In genomic region chr7:130935564-130936157, GRCh38 we compare ENCODE assay signal across 18 cellular contexts.
A peak's percentile ranks its signal among the peaks of the same experiment; 100 is the strongest.
DNase-seq lines count a peak whose midpoint lies in the region; ATAC-seq, FAIRE-seq and TF ChIP-seq lines count a peak whose summit lies in the region.
"Had no signal": no experiment of that assay in that cellular context is flagged by ENCODE, and none has a peak within 500 bp of the region (broad histone marks: within the 10 kb centered on the region; RNA-seq: fewer than 3 reads in every experiment).

No MANE protein-coding gene starts in this region.

- TF ChIP-seq CTCF in HepG2 (CRISPR knock-in tag; IDR thresholded peaks at IDR 0.05), result no peak
- TF ChIP-seq CTCF in right lobe of liver (IDR thresholded peaks at IDR 0.05), result no peak
- TF ChIP-seq CTCF in esophagus muscularis mucosa (IDR thresholded peaks at IDR 0.05), result no peak
- TF ChIP-seq CTCF in vagina (IDR thresholded peaks at IDR 0.05), result no peak

- DNase-seq in HepG2 (ENCODE audit: low spot score) (no peak), right lobe of liver (no peak), esophagus muscularis mucosa (ENCODE audit: extremely low spot score) (peak; percentile 90), vagina (ENCODE audit: extremely low spot score in 2 of 2) (no peak), dedifferentiated amniotic fluid mesenchymal stem cell (ENCODE audit: extremely low spot score) (no peak), NCI-H524 treated with DMSO at 0.1 percent for 48 hours (lab: John Stamatoyannopoulos, UW) (no peak)
- no peak for DNase-seq in activated CD4-positive, alpha-beta memory T cell treated with anti-CD3 and anti-CD28 coated beads, Interleukin-2, amount 10 ng/mL, durations not matched to agents 7 days and 5 days
- DNase-seq: activated CD4-positive, CD25-positive, alpha-beta regulatory T cell treated with anti-CD3 and anti-CD28 coated beads, Interleukin-2, amount 50 U/mL, for 72 hours; central memory CD4-positive, alpha-beta T cell; HCEC 1CT; midbrain; NCI-H1417 treated with DMSO at 0.1 percent for 48 hours; NCI-H2227 treated with DMSO at 0.1 percent for 48 hours; SK-N-SH; testis had no signal

- ATAC-seq in HepG2 (peak; percentile 9; the same call in 1 of the 3 replicates), right lobe of liver (no peak), GM21381 (IDR thresholded peaks at IDR 0.05; ENCODE audit: unreplicated experiment) (no peak)

- H3K27ac ChIP-seq in HepG2 (ENCODE audit: extremely low read length, insufficient read depth, low read length), result no peak overlapping the region
- H3K27ac ChIP-seq in right lobe of liver, result no peak overlapping the region
- H3K27ac ChIP-seq in esophagus muscularis mucosa (replicated peaks in 1 of 4), result no peak overlapping the region
- H3K27ac ChIP-seq in vagina, result peak overlapping the region; percentile 19
- H3K27ac ChIP-seq: BLaER1 treated with 17β-estradiol and CSF1 and Interleukin-3, amounts not matched to agents 10 nM and 100 nM; testis had no signal

- peak overlapping the region; percentile 48 for H3K27ac Mint-ChIP-seq in activated CD4-positive, alpha-beta memory T cell treated with anti-CD3 and anti-CD28 coated beads, Interleukin-2, amount 10 ng/mL, durations not matched to agents 7 days and 5 days

- 94% methylated on average over 11 of the region's 11 CpGs for WGBS in HepG2 (ENCODE audit: low lambda C conversion rate)
- 73% methylated on average over 8 of the region's 11 CpGs for WGBS in right lobe of liver (ENCODE audit: insufficient coverage, low coverage, low lambda C conversion rate, missing lambda C conversion rate)
- 92% methylated on average over 11 of the region's 11 CpGs for WGBS in esophagus muscularis mucosa

- BruUV-seq in HepG2 (replicated peaks; lab: Mats Ljungman, UMichigan), result no TSS peak

- H3K4me1 Mint-ChIP-seq in activated CD4-positive, alpha-beta memory T cell treated with anti-CD3 and anti-CD28 coated beads, Interleukin-2, amount 10 ng/mL, durations not matched to agents 7 days and 5 days, result peaks cover 85% of the 10 kb centered on the region

- H3K4me1 ChIP-seq in HepG2 (ENCODE audit: insufficient read depth, low read length), result peaks cover 45% of the 10 kb centered on the region
- peaks cover 0 to 17% (median 2%) of the 10 kb centered on the region in 4 donors for H3K4me1 ChIP-seq in right lobe of liver
- peaks cover 8 to 46% (median 42%) of the 10 kb centered on the region in 4 donors for H3K4me1 ChIP-seq in esophagus muscularis mucosa
- peaks cover 77% of the 10 kb centered on the region for H3K4me1 ChIP-seq in vagina

- no peaks in the 10 kb centered on the region for H3K27me3 Mint-ChIP-seq in activated CD4-positive, alpha-beta memory T cell treated with anti-CD3 and anti-CD28 coated beads, Interleukin-2, amount 10 ng/mL, durations not matched to agents 7 days and 5 days

- H3K79me2 ChIP-seq in HepG2 (ENCODE audit: insufficient read depth, low read length), result peaks cover 94% of the 10 kb centered on the region

- H3K4me3 ChIP-seq in HepG2 (replicated peaks in 1 of 3; ENCODE audit: insufficient read depth in 1 of 3, low read depth in 2 of 3, low read length in 3 of 3) (no peak overlapping the region), right lobe of liver (no peak overlapping the region), esophagus muscularis mucosa (no peak overlapping the region), vagina (no peak overlapping the region)
- H3K4me3 ChIP-seq: BLaER1 treated with 17β-estradiol and CSF1 and Interleukin-3, amounts not matched to agents 10 nM and 100 nM; testis had no signal

- no peak for TF ChIP-seq EP300 in HepG2 (IDR thresholded peaks at IDR 0.05; ENCODE audit: low read depth in 2 of 2, low read length in 2 of 2)
- TF ChIP-seq EP300 in HepG2 (CRISPR knock-in tag; IDR thresholded peaks at IDR 0.05; ENCODE audit: borderline replicate concordance), result no peak
- TF ChIP-seq EP300 in esophagus muscularis mucosa (IDR thresholded peaks at IDR 0.05), result no peak

- H3K4me3 Mint-ChIP-seq in activated CD4-positive, alpha-beta memory T cell treated with anti-CD3 and anti-CD28 coated beads, Interleukin-2, amount 10 ng/mL, durations not matched to agents 7 days and 5 days, result no peak overlapping the region

- H3K36me3 Mint-ChIP-seq in activated CD4-positive, alpha-beta memory T cell treated with anti-CD3 and anti-CD28 coated beads, Interleukin-2, amount 10 ng/mL, durations not matched to agents 7 days and 5 days (ENCODE audit: low read depth), result peaks cover 75% of the 10 kb centered on the region

- H3K4me2 ChIP-seq in HepG2 (ENCODE audit: low read depth, low read length), result no peak overlapping the region
- H3K4me2 ChIP-seq: BLaER1 treated with 17β-estradiol and CSF1 and Interleukin-3, amounts not matched to agents 10 nM and 100 nM; SK-N-SH had no signal

- H3K9ac ChIP-seq in HepG2 (ENCODE audit: insufficient read depth, low read depth, low read length), result no peak overlapping the region
- H3K9ac ChIP-seq: BLaER1 treated with 17β-estradiol and CSF1 and Interleukin-3, amounts not matched to agents 10 nM and 100 nM; SK-N-SH had no signal

- H3K27me3 ChIP-seq in HepG2 (ENCODE audit: control insufficient read depth in 1 of 2, insufficient read depth in 2 of 2, low read length in 2 of 2) (no peaks in the 10 kb centered on the region), right lobe of liver (no peaks in the 10 kb centered on the region), esophagus muscularis mucosa (no peaks in the 10 kb centered on the region), vagina (no peaks in the 10 kb centered on the region)
- H3K27me3 ChIP-seq: BLaER1 treated with 17β-estradiol and CSF1 and Interleukin-3, amounts not matched to agents 10 nM and 100 nM; testis had no signal

- H3K9me3 Mint-ChIP-seq in activated CD4-positive, alpha-beta memory T cell treated with anti-CD3 and anti-CD28 coated beads, Interleukin-2, amount 10 ng/mL, durations not matched to agents 7 days and 5 days, result no peaks in the 10 kb centered on the region

- TF ChIP-seq RAD21 in HepG2 (CRISPR knock-in tag; IDR thresholded peaks at IDR 0.05), result no peak

- H4K20me1 ChIP-seq in HepG2 (ENCODE audit: insufficient read depth, low read length), result no peaks in the 10 kb centered on the region; the same call in 1 of the 2 replicates

- FAIRE-seq in HepG2 (lab: Jason Lieb, UNC), result no peak
- FAIRE-seq: islet of Langerhans had no signal

- intact Hi-C loops in HepG2 (cut with micrococcal nuclease; ENCODE audit: unreplicated experiment), result no loop called here
- intact Hi-C loops in right lobe of liver (cut with DNase I), result no loop called here
- intact Hi-C loops in esophagus muscularis mucosa (cut with DNase I), result no loop called here
- intact Hi-C loops in vagina (cut with DNase I), result no loop called here

- TF ChIP-seq POLR2A in HepG2 (IDR thresholded peaks at IDR 0.05; ENCODE audit: insufficient read depth in 1 of 2, low read depth in 2 of 2, low read length in 2 of 2), result no peak
- TF ChIP-seq POLR2A in right lobe of liver (IDR thresholded peaks at IDR 0.05), result no peak
- TF ChIP-seq POLR2A in esophagus muscularis mucosa (IDR thresholded peaks at IDR 0.05; ENCODE audit: low read depth), result no peak
- no peak for TF ChIP-seq POLR2A in vagina (IDR thresholded peaks at IDR 0.05)

- peaks cover 4% of the 10 kb centered on the region in 2 experiments; a peak in 1 of 5 replicates for H3K36me3 ChIP-seq in HepG2 (replicated peaks in 1 of 2; ENCODE audit: control insufficient read depth in 1 of 2, insufficient read depth in 2 of 2, low read length in 2 of 2)
- H3K36me3 ChIP-seq in right lobe of liver, result peaks cover 0 to 9% (median 2%) of the 10 kb centered on the region in 4 donors
- H3K36me3 ChIP-seq in esophagus muscularis mucosa, result peaks cover 0 to 18% (median 6%) of the 10 kb centered on the region in 4 donors
- no peaks in the 10 kb centered on the region for H3K36me3 ChIP-seq in vagina

- H2AFZ ChIP-seq in HepG2 (ENCODE audit: low read length), result no peak overlapping the region

- H3K9me3 ChIP-seq in HepG2 (ENCODE audit: low read length), result no peaks in the 10 kb centered on the region
- no peaks in the 10 kb centered on the region for H3K9me3 ChIP-seq in right lobe of liver
- H3K9me3 ChIP-seq in esophagus muscularis mucosa, result no peaks in the 10 kb centered on the region
- H3K9me3 ChIP-seq in vagina, result no peaks in the 10 kb centered on the region
- H3K9me3 ChIP-seq: BLaER1 treated with 17β-estradiol and CSF1 and Interleukin-3, amounts not matched to agents 10 nM and 100 nM; SK-N-SH; testis had no signal

- CTCF ChIA-PET in HepG2 (lab: Yijun Ruan, JAX; ENCODE audit: low intra/inter-chr PET ratio, low total read pairs), result no interaction called here
- CTCF ChIA-PET in activated CD4-positive, alpha-beta memory T cell treated with anti-CD3 and anti-CD28 coated beads, Interleukin-2, amount 10 ng/mL, durations not matched to agents 7 days and 5 days (lab: Charles Lee), result no interaction called here

- in situ Hi-C loops in HepG2 (cut with HindIII; ENCODE audit: extremely low pct_ligation_motif_present, low pct_unique_long_range_greater_than_20kb), result no loop called here

- POLR2A ChIA-PET in HepG2 (lab: Yijun Ruan, JAX), result interaction anchor here (1.0 to 1.2 kb wide), 2 partner anchors 10 to 23 kb away, joined by 4 read pairs; no protein-coding TSS in a partner anchor
- POLR2A ChIA-PET in activated CD4-positive, alpha-beta memory T cell treated with anti-CD3 and anti-CD28 coated beads, Interleukin-2, amount 10 ng/mL, durations not matched to agents 7 days and 5 days (lab: Charles Lee), result interaction anchor here (1.1 to 7.8 kb wide), 3 partner anchors 18 to 77 kb away, joined by 3 to 294 read pairs (median 5); no protein-coding TSS in a partner anchor

TF ChIP-seq in HepG2, 621 proteins besides CTCF, POLR2A, EP300 and RAD21:
- TF ChIP-seq ZFP36L1 (CRISPR knock-in tag; IDR thresholded peaks at IDR 0.05) (no peak), RBM22 (optimal IDR thresholded peaks at IDR 0.05; ENCODE audit: low read length) (peak; percentile 74), POLR2G (IDR thresholded peaks at IDR 0.05; ENCODE audit: low read depth, low read length) (0 out of 2 replicates have a peak, but pooled peaks have one; percentile 43)
